In genomic region chr21:31503939-31504338, GRCh38 we compare ENCODE assay signal across 25 cellular contexts.
"Had no signal": no experiment of that assay in that cellular context is flagged by ENCODE, and none has a peak within 500 bp of the region (broad histone marks: within the 10 kb centered on the region; RNA-seq: fewer than 3 reads in every experiment).

No MANE protein-coding gene starts in this region.

- ATAC-seq: activated CD8-positive, alpha-beta T cell treated with anti-CD3 and anti-CD28 coated beads for 36 hours; activated T-cell treated with anti-CD3 and anti-CD28 coated beads, Interleukin-2, amount 50 U/mL, for 72 hours; K562; PC-3 had no signal

- H3K27me3 ChIP-seq: SJCRH30 had no signal

- H3K4me1 ChIP-seq: SJCRH30 had no signal

- DNase-seq: activated CD4-positive, alpha-beta T cell treated with anti-CD3 and anti-CD28 coated beads, Interleukin-2, amount 10 ng/mL, durations not matched to agents 7 days and 5 days; activated CD4-positive, CD25-positive, alpha-beta regulatory T cell; activated CD8-positive, alpha-beta memory T cell treated with anti-CD3 and anti-CD28 coated beads, Interleukin-2, amount 50 U/mL, for 4 hours; activated CD8-positive, alpha-beta T cell treated with anti-CD3 and anti-CD28 coated beads for 36 hours; activated gamma-delta T cell treated with Interleukin-2 at 50 U/mL for 16 hours; activated naive CD4-positive, alpha-beta T cell treated with anti-CD3 and anti-CD28 coated beads, Interleukin-2, amount 10 ng/mL, durations not matched to agents 7 days and 5 days; activated T-cell treated with anti-CD3 and anti-CD28 coated beads, Interleukin-2, amount 50 U/mL, for 72 hours; Karpas-422; MM.1S; NCI-H1105; NCI-H1436; NCI-H1694 treated with DMSO at 0.1 percent for 48 hours; NCI-H2029 treated with DMSO at 0.1 percent for 48 hours; NCI-H345; NCI-H510A treated with DMSO at 0.1 percent for 48 hours; NCI-H69; NK-92 treated with Interleukin-12 subunit alpha and Interleukin-12 subunit beta, amount 100 ng/mL, for 24 hours; PC-3; Right ventricle myocardium superior; SJCRH30; SK-N-SH; T-helper 1 cell had no signal

- H3K9me3 Mint-ChIP-seq: activated CD4-positive, alpha-beta T cell treated with anti-CD3 and anti-CD28 coated beads, Interleukin-2, amount 10 ng/mL, durations not matched to agents 7 days and 5 days; activated CD8-positive, alpha-beta T cell treated with anti-CD3 and anti-CD28 coated beads for 36 hours; activated naive CD4-positive, alpha-beta T cell treated with anti-CD3 and anti-CD28 coated beads, Interleukin-2, amount 10 ng/mL, durations not matched to agents 7 days and 5 days; activated T-cell treated with anti-CD3 and anti-CD28 coated beads, Interleukin-2, amount 50 U/mL, for 72 hours; activated T-helper 2 cell treated with anti-CD3 and anti-CD28 coated beads, Interferon-gamma antibody, Interleukin-2, Interleukin-4, amounts not matched to agents 10 μg/mL and 5 μg/mL and 100 μg/mL, durations not matched to agents 14 hours and 24 hours and 36 hours had no signal

- H3K27me3 Mint-ChIP-seq: activated CD8-positive, alpha-beta T cell treated with anti-CD3 and anti-CD28 coated beads for 36 hours had no signal

- H3K27ac ChIP-seq: SJCRH30, VCaP had no signal

- H3K27ac Mint-ChIP-seq: activated CD4-positive, alpha-beta T cell treated with anti-CD3 and anti-CD28 coated beads, Interleukin-2, amount 10 ng/mL, durations not matched to agents 7 days and 5 days; activated CD8-positive, alpha-beta T cell treated with anti-CD3 and anti-CD28 coated beads for 36 hours; activated naive CD4-positive, alpha-beta T cell treated with anti-CD3 and anti-CD28 coated beads, Interleukin-2, amount 10 ng/mL, durations not matched to agents 7 days and 5 days; activated T-cell treated with anti-CD3 and anti-CD28 coated beads, Interleukin-2, amount 50 U/mL, for 72 hours; activated T-helper 2 cell treated with anti-CD3 and anti-CD28 coated beads, Interferon-gamma antibody, Interleukin-2, Interleukin-4, amounts not matched to agents 10 μg/mL and 5 μg/mL and 100 μg/mL, durations not matched to agents 14 hours and 24 hours and 36 hours had no signal

- H3K4me3 Mint-ChIP-seq: activated CD4-positive, alpha-beta T cell treated with anti-CD3 and anti-CD28 coated beads, Interleukin-2, amount 10 ng/mL, durations not matched to agents 7 days and 5 days; activated CD8-positive, alpha-beta T cell treated with anti-CD3 and anti-CD28 coated beads for 36 hours; activated naive CD4-positive, alpha-beta T cell treated with anti-CD3 and anti-CD28 coated beads, Interleukin-2, amount 10 ng/mL, durations not matched to agents 7 days and 5 days; activated T-cell treated with anti-CD3 and anti-CD28 coated beads, Interleukin-2, amount 50 U/mL, for 72 hours had no signal

- H3K4me3 ChIP-seq: K562, SJCRH30 had no signal

- H3K36me3 ChIP-seq: SJCRH30 had no signal

- H3K9me3 ChIP-seq: SJCRH30, SK-N-SH had no signal
